16 cellular contexts compared by ENCODE assay signal in genomic region chr20:38075161-38075998, GRCh38. TPM values are rescaled to one million over a fixed set of nuclear protein-coding genes. Genes with fewer than 3 reads are reported as not detected.
A peak's percentile ranks its signal among the peaks of the same experiment; 100 is the strongest.
DNase-seq lines count a peak whose midpoint lies in the region; ATAC-seq and TF ChIP-seq lines count a peak whose summit lies in the region.
"Had no signal": no experiment of that assay in that cellular context is flagged by ENCODE, and none has a peak within 500 bp of the region (broad histone marks: within the 10 kb centered on the region; RNA-seq: fewer than 3 reads in every experiment).

No MANE protein-coding gene starts in this region.

- H3K9ac ChIP-seq in endodermal cell (ENCODE audit: extremely low read depth, low read length, poor library complexity, severe bottlenecking) = no peak overlapping the region

- ATAC-seq in lower lobe of right lung = no peak
- no peak for ATAC-seq in activated CD8-positive, alpha-beta T cell treated with anti-CD3 and anti-CD28 coated beads, Interleukin-2, amount 10 ng/mL, durations not matched to agents 7 days and 5 days
- ATAC-seq in T-cell (replicated peaks in 1 of 4) = no peak

- no peak for TF ChIP-seq POLR2A in stomach (IDR thresholded peaks at IDR 0.05)

- peak; percentile 23 for DNase-seq in NCI-H82 treated with DMSO at 0.1 percent for 48 hours (lab: John Stamatoyannopoulos, UW; ENCODE audit: unreplicated experiment)
- peak; percentile 88 for DNase-seq in choroid plexus epithelial cell (ENCODE audit: low read depth)
- DNase-seq in lower lobe of right lung = no peak
- no peak for DNase-seq in stomach
- DNase-seq in endodermal cell = no peak
- DNase-seq in activated CD8-positive, alpha-beta T cell treated with anti-CD3 and anti-CD28 coated beads, Interleukin-2, amount 10 ng/mL, durations not matched to agents 7 days and 5 days = no peak
- DNase-seq in T-cell = no peak
- no peak for DNase-seq in DMS 273 (lab: John Stamatoyannopoulos, UW; ENCODE audit: unreplicated experiment)
- DNase-seq: activated T-cell treated with anti-CD3 and anti-CD28 coated beads for 4 hours; effector CD4-positive, alpha-beta T cell; NCI-H1092 treated with DMSO at 0.1 percent for 48 hours; NCI-H510A; retina; substantia nigra had no signal

- H3K27ac Mint-ChIP-seq in endodermal cell (no peak overlapping the region), T-cell (peak overlapping the region in 1 of 2 donors; percentile 22)
- H3K27ac Mint-ChIP-seq in activated CD8-positive, alpha-beta T cell treated with anti-CD3 and anti-CD28 coated beads, Interleukin-2, amount 10 ng/mL, durations not matched to agents 7 days and 5 days = no peak overlapping the region

- no peak overlapping the region for H3K4me3 Mint-ChIP-seq in endodermal cell
- H3K4me3 Mint-ChIP-seq in activated CD8-positive, alpha-beta T cell treated with anti-CD3 and anti-CD28 coated beads, Interleukin-2, amount 10 ng/mL, durations not matched to agents 7 days and 5 days = no peak overlapping the region
- no peak overlapping the region for H3K4me3 Mint-ChIP-seq in T-cell

- H3K27me3 ChIP-seq in lower lobe of right lung (ENCODE audit: low read depth) = no peaks in the 10 kb centered on the region
- H3K27me3 ChIP-seq in stomach = no peaks in the 10 kb centered on the region
- no peaks in the 10 kb centered on the region for H3K27me3 ChIP-seq in endodermal cell (ENCODE audit: control insufficient read depth, insufficient read depth, low read length, poor library complexity, severe bottlenecking)
- H3K27me3 ChIP-seq: SJCRH30 had no signal

- peaks cover 46% of the 10 kb centered on the region for H3K4me1 ChIP-seq in lower lobe of right lung
- H3K4me1 ChIP-seq in stomach = peaks cover 21 to 50% (median 33%) of the 10 kb centered on the region in 4 donors
- H3K4me1 ChIP-seq in endodermal cell (ENCODE audit: control insufficient read depth, insufficient read depth, low read length) = peaks cover 5% of the 10 kb centered on the region
- H3K4me1 ChIP-seq: HAP-1 had no signal

- WGBS in stomach, 5 donors = 65 to 78% (median 74%) methylated on average over 3 of the region's 3 CpGs
- 94% methylated on average over 2 to 3 of the region's 3 CpGs for WGBS in endodermal cell (ENCODE audit: insufficient coverage in 1 of 2, insufficient read length in 1 of 2), 2 experiments

- POLR2A ChIA-PET in activated CD8-positive, alpha-beta T cell treated with anti-CD3 and anti-CD28 coated beads, Interleukin-2, amount 10 ng/mL, durations not matched to agents 7 days and 5 days (lab: Charles Lee) = no interaction called here
- POLR2A ChIA-PET in T-cell (lab: Charles Lee) = interaction anchor here in 1 of 2 donors (0.6 kb wide), 2 partner anchors 43 to 362 kb away, joined by 4 read pairs; no protein-coding TSS in a partner anchor

- H3K4me3 ChIP-seq in choroid plexus epithelial cell (ENCODE audit: low read depth, low read length) (no peak overlapping the region), lower lobe of right lung (no peak overlapping the region), stomach (no peak overlapping the region), endodermal cell (ENCODE audit: low read length) (no peak overlapping the region)
- H3K4me3 ChIP-seq: HAP-1, SJCRH30 had no signal

- intact Hi-C loops in lower lobe of right lung (cut with DNase I) (loop anchor here (10.0 kb wide), 1 partner anchor 89 kb away; the partner anchor contains the start of gene TGM2), stomach (cut with DNase I; ENCODE audit: low total_unique reads) (no loop called here)

- CTCF ChIA-PET in activated CD8-positive, alpha-beta T cell treated with anti-CD3 and anti-CD28 coated beads, Interleukin-2, amount 10 ng/mL, durations not matched to agents 7 days and 5 days (lab: Charles Lee) = interaction anchor here (1.1 to 2.3 kb wide), 6 partner anchors 9 to 150 kb away, joined by 3 to 12 read pairs (median 4); partner anchors contain the start of genes RPRD1B and TTI1
- CTCF ChIA-PET in T-cell (lab: Charles Lee) = interaction anchor here (0.5 to 0.9 kb wide), 5 partner anchors 13 to 146 kb away, joined by 3 to 8 read pairs (median 3); no protein-coding TSS in a partner anchor

- H3K4me1 Mint-ChIP-seq in endodermal cell (peaks cover 20% of the 10 kb centered on the region), T-cell (peaks cover 19 to 31% (median 29%) of the 10 kb centered on the region in 3 donors)
- peaks cover 3% of the 10 kb centered on the region for H3K4me1 Mint-ChIP-seq in activated CD8-positive, alpha-beta T cell treated with anti-CD3 and anti-CD28 coated beads, Interleukin-2, amount 10 ng/mL, durations not matched to agents 7 days and 5 days (ENCODE audit: low read depth)

- peak overlapping the region; percentile 37 for H3K27ac ChIP-seq in lower lobe of right lung
- H3K27ac ChIP-seq in stomach = peak overlapping the region in 4 of 5 donors; percentile 3 to 83 (median 76)
- no peak overlapping the region for H3K27ac ChIP-seq in endodermal cell (ENCODE audit: low read depth, low read length)
- H3K27ac ChIP-seq: SJCRH30 had no signal

- H3K36me3 Mint-ChIP-seq in endodermal cell (ENCODE audit: low read depth) (peaks cover 50% of the 10 kb centered on the region), T-cell (peaks cover 59% of the 10 kb centered on the region)
- H3K36me3 Mint-ChIP-seq in activated CD8-positive, alpha-beta T cell treated with anti-CD3 and anti-CD28 coated beads, Interleukin-2, amount 10 ng/mL, durations not matched to agents 7 days and 5 days (ENCODE audit: low read depth) = peaks cover 73% of the 10 kb centered on the region

- H3K9me3 Mint-ChIP-seq in endodermal cell (peaks cover 7% of the 10 kb centered on the region), T-cell (peaks cover 0 to 7% (median 0%) of the 10 kb centered on the region in 3 donors)
- H3K9me3 Mint-ChIP-seq in activated CD8-positive, alpha-beta T cell treated with anti-CD3 and anti-CD28 coated beads, Interleukin-2, amount 10 ng/mL, durations not matched to agents 7 days and 5 days (ENCODE audit: insufficient read depth) = no peaks in the 10 kb centered on the region

- no peaks in the 10 kb centered on the region for H3K9me3 ChIP-seq in lower lobe of right lung
- no peaks in the 10 kb centered on the region for H3K9me3 ChIP-seq in stomach
- peaks cover 3% of the 10 kb centered on the region for H3K9me3 ChIP-seq in endodermal cell (ENCODE audit: control insufficient read depth, low read length)

- TF ChIP-seq CTCF in choroid plexus epithelial cell (conservative IDR thresholded peaks at IDR 0.05; ENCODE audit: low read depth, low read length) (no peak), lower lobe of right lung (IDR thresholded peaks at IDR 0.05) (no peak), stomach (IDR thresholded peaks at IDR 0.05) (no peak), endodermal cell (conservative IDR thresholded peaks at IDR 0.05) (no peak)

- TF ChIP-seq EP300 in stomach (IDR thresholded peaks at IDR 0.05) = no peak

- H3K27me3 Mint-ChIP-seq in endodermal cell (ENCODE audit: insufficient read depth) = no peaks in the 10 kb centered on the region
- no peaks in the 10 kb centered on the region for H3K27me3 Mint-ChIP-seq in activated CD8-positive, alpha-beta T cell treated with anti-CD3 and anti-CD28 coated beads, Interleukin-2, amount 10 ng/mL, durations not matched to agents 7 days and 5 days (ENCODE audit: low read depth)
- no peaks in the 10 kb centered on the region for H3K27me3 Mint-ChIP-seq in T-cell

- H3K36me3 ChIP-seq in lower lobe of right lung = peaks cover 46% of the 10 kb centered on the region
- H3K36me3 ChIP-seq in stomach = peaks cover 13 to 54% (median 47%) of the 10 kb centered on the region in 4 donors
- H3K36me3 ChIP-seq in endodermal cell (ENCODE audit: control insufficient read depth, insufficient read depth, low read length) = peaks cover 65% of the 10 kb centered on the region

RNA-seq across cellular contexts. Expression of gene RPRD1B, which starts 41.8 kb away (rescaled TPM):
- total RNA-seq in lower lobe of right lung (25.6 TPM), stomach (10 to 100 TPM in 4 of 5 donors, 1 to 10 TPM in 1; 8.1 to 60.0 (median 31.5) TPM), endodermal cell (10 to 100 TPM; 22.1 to 29.6 TPM), T-cell (10 to 100 TPM; 38.3 to 46.6 (median 40.5) TPM)
- polyA plus RNA-seq in stomach = 10 to 100 TPM in 1 of 3 donors, 1 to 10 TPM in 2; 8.0 to 10.2 (median 8.1) TPM
- polyA plus RNA-seq in endodermal cell (2013, experiment 1 of 2) = 31.6 TPM
- polyA plus RNA-seq in endodermal cell (2013, experiment 2 of 2) = 27.7 TPM
- 10 to 100 TPM; 32.4 to 34.3 TPM for total RNA-seq in activated CD8-positive, alpha-beta T cell treated with anti-CD3 and anti-CD28 coated beads, Interleukin-2, amount 10 ng/mL, durations not matched to agents 7 days and 5 days

RNA-seq across cellular contexts. Expression of gene TTI1, which starts 42.1 kb away (rescaled TPM):
- total RNA-seq in lower lobe of right lung = 16.7 TPM
- total RNA-seq in stomach = 10 to 100 TPM in 3 of 5 donors, 1 to 10 TPM in 2; 3.1 to 27.2 (median 11.7) TPM
- polyA plus RNA-seq in stomach = 1 to 10 TPM; 5.0 to 6.2 (median 5.9) TPM
- total RNA-seq in endodermal cell = 10 to 100 TPM; 37.5 to 56.2 TPM
- 46.2 TPM for polyA plus RNA-seq in endodermal cell (2013, experiment 1 of 2)
- polyA plus RNA-seq in endodermal cell (2013, experiment 2 of 2) = 37.1 TPM
- 10 to 100 TPM; 29.3 to 32.2 TPM for total RNA-seq in activated CD8-positive, alpha-beta T cell treated with anti-CD3 and anti-CD28 coated beads, Interleukin-2, amount 10 ng/mL, durations not matched to agents 7 days and 5 days
- total RNA-seq in T-cell = 10 to 100 TPM; 17.8 to 27.6 (median 23.2) TPM

Comparison
In these comparisons a context has a peak if more than half of its experiments do, and no peak if none do; other contexts are left out.
1. DNase-seq: peak in NCI-H82 treated with DMSO at 0.1 percent for 48 hours (single experiment) and choroid plexus epithelial cell (single experiment); none in lower lobe of right lung (single experiment), stomach (single experiment), endodermal cell (single experiment), activated CD8-positive, alpha-beta T cell treated with anti-CD3 and anti-CD28 coated beads, Interleukin-2, amount 10 ng/mL, durations not matched to agents 7 days and 5 days (single experiment), T-cell (0 of 34) and DMS 273 (single experiment).